8 cellular contexts compared by ENCODE assay signal in the genomic region with DNA sequence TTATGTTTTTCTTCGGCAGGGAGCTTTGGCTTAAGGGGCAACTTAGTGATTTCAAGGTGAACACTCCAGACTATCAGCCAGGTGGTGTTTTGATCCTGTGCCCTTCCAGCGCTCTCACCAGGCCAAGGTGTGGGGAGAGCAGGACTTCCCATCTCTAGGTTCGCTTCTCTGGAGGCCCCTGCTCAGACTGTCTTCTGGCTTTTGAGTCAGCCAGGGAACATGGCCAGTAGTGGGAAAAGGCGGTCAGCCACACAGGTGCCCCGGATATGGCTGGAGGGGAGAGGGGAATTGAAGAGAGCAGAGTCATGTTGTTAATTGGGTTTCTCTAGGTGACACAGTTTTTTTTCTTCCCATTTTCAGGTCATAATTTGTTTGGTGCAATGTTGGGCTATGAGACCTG. TPM values are rescaled to one million over a fixed set of nuclear protein-coding genes. Genes with fewer than 3 reads are reported as not detected.
DNase-seq lines count a peak whose midpoint lies in the region; ATAC-seq and TF ChIP-seq lines count a peak whose summit lies in the region.

No MANE protein-coding gene starts in this region.

- peaks cover 0 to 23% of the 10 kb centered on the region in 2 donors for H3K4me1 ChIP-seq in breast epithelium

- H3K27me3 Mint-ChIP-seq in mesothelial cell of epicardium (ENCODE audit: low read depth), result no peaks in the 10 kb centered on the region

- H3K4me1 Mint-ChIP-seq in mesothelial cell of epicardium, result peaks cover 37% of the 10 kb centered on the region

- DNase-seq in HL-60 (ENCODE audit: low read depth in 1 of 2, low spot score in 1 of 2) (no peak), breast epithelium (ENCODE audit: low spot score in 2 of 2) (no peak), mesothelial cell of epicardium (ENCODE audit: low spot score in 2 of 2, unreplicated experiment in 2 of 2) (no peak), NCI-H510A treated with DMSO at 0.1 percent for 48 hours (lab: John Stamatoyannopoulos, UW) (no peak), NCI-H69 (lab: John Stamatoyannopoulos, UW) (no peak), MV-4-11 (lab: John Stamatoyannopoulos, UW) (no peak)

- H3K27me3 ChIP-seq in HL-60 (ENCODE audit: insufficient read depth, poor library complexity, severe bottlenecking) (no peaks in the 10 kb centered on the region), breast epithelium (no peaks in the 10 kb centered on the region)

- intact Hi-C loops in breast epithelium (cut with DNase I; ENCODE audit: low total_unique reads), result no loop called here

- no peak for ATAC-seq in GM18868 (IDR thresholded peaks at IDR 0.05; ENCODE audit: unreplicated experiment)

- peaks cover 1% of the 10 kb centered on the region for H3K36me3 Mint-ChIP-seq in mesothelial cell of epicardium

- peak overlapping the region; percentile 82 for H3K4me3 Mint-ChIP-seq in mesothelial cell of epicardium

- no peak for TF ChIP-seq CTCF in 22Rv1 (IDR thresholded peaks at IDR 0.05)
- no peak for TF ChIP-seq CTCF in HL-60 (IDR thresholded peaks at IDR 0.05; ENCODE audit: insufficient read depth, low read length)
- no peak for TF ChIP-seq CTCF in breast epithelium (IDR thresholded peaks at IDR 0.05)
- no peak for TF ChIP-seq CTCF in mesothelial cell of epicardium (IDR thresholded peaks at IDR 0.05; ENCODE audit: unreplicated experiment)

- H3K27ac ChIP-seq in 22Rv1 (peak overlapping the region; percentile 79), HL-60 (replicated peaks) (no peak overlapping the region), breast epithelium (peak overlapping the region; percentile 93 to 94)

- H3K9me3 ChIP-seq in breast epithelium, result no peaks in the 10 kb centered on the region

- peak overlapping the region; percentile 93 for H3K27ac Mint-ChIP-seq in mesothelial cell of epicardium

- TF ChIP-seq POLR2A in breast epithelium (IDR thresholded peaks at IDR 0.05), result no peak

- no peaks in the 10 kb centered on the region for H3K9me3 Mint-ChIP-seq in mesothelial cell of epicardium

- peak overlapping the region; percentile 77 for H3K4me3 ChIP-seq in HL-60 (replicated peaks; ENCODE audit: insufficient read depth, low read length)
- peak overlapping the region; percentile 84 to 99 (median 96) for H3K4me3 ChIP-seq in breast epithelium

- no peaks in the 10 kb centered on the region for H3K36me3 ChIP-seq in breast epithelium

RNA-seq across cellular contexts. Expression of gene MINK1, which starts 1.5 kb away (rescaled TPM):
- total RNA-seq in breast epithelium (10 to 100 TPM; 25.9 to 58.7 (median 42.0) TPM), mesothelial cell of epicardium (113 to 117 TPM (median 114 TPM) in 3 replicates)

RNA-seq across cellular contexts. Expression of gene PLD2, which starts 27.7 kb away (rescaled TPM):
- total RNA-seq in breast epithelium, result 10 to 100 TPM; 17.1 to 40.6 (median 30.3) TPM
- 77.3 to 83.6 TPM (median 82.5 TPM) in 3 replicates for total RNA-seq in mesothelial cell of epicardium

RNA-seq across cellular contexts. Expression of gene PSMB6, which starts 38.7 kb away (rescaled TPM):
- total RNA-seq in breast epithelium (100 to 1,000 TPM; 133 to 183 (median 164) TPM), mesothelial cell of epicardium (98.2 to 102 TPM (median 102 TPM) in 3 replicates)

RNA-seq across cellular contexts. Expression of gene GLTPD2, which starts 45.9 kb away (rescaled TPM):
- total RNA-seq in breast epithelium (not detected), mesothelial cell of epicardium (0.22 TPM in 1 of 3 replicates, not detected in the others)
